ENCODE assay signal across 16 cellular contexts in the genomic region with DNA sequence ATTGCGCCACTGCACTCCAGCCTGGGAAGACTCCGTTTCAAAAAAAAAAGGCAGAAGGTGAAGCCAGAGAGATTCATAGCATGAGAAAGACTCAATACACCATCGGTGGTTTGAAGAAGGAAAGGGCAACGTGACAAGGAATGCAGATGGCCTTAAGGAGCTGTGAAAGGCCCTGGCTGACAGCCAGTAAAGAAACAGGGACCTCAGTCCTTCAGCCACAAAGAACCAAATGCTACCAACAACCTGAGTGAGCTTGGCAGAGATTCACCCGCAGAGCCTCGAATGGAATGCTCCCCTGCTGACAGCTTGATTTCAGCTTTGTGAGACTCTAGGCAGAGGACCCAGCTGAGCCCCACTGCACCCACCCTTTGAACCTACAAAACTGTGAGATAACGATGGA.
DNase-seq lines count a peak whose midpoint lies in the region; ATAC-seq and TF ChIP-seq lines count a peak whose summit lies in the region.
"Had no signal": no experiment of that assay in that cellular context is flagged by ENCODE, and none has a peak within 500 bp of the region (broad histone marks: within the 10 kb centered on the region; RNA-seq: fewer than 3 reads in every experiment).

No MANE protein-coding gene starts in this region.

- H3K9ac ChIP-seq in PC-3 (ENCODE audit: low read length) (no peak overlapping the region), endodermal cell (ENCODE audit: extremely low read depth, low read length, poor library complexity, severe bottlenecking) (no peak overlapping the region)

- H3K27me3 ChIP-seq in PC-3 (ENCODE audit: low read length) (no peaks in the 10 kb centered on the region), endodermal cell (ENCODE audit: control insufficient read depth, insufficient read depth, low read length, poor library complexity, severe bottlenecking) (no peaks in the 10 kb centered on the region), sigmoid colon (no peaks in the 10 kb centered on the region)
- H3K27me3 ChIP-seq: SJCRH30, upper lobe of right lung had no signal

- H3K4me3 Mint-ChIP-seq in endodermal cell: no peak overlapping the region
- no peak overlapping the region for H3K4me3 Mint-ChIP-seq in activated naive CD4-positive, alpha-beta T cell treated with anti-CD3 and anti-CD28 coated beads for 36 hours
- H3K4me3 Mint-ChIP-seq: CD4-positive, CD25-positive, alpha-beta regulatory T cell; naive thymus-derived CD8-positive, alpha-beta T cell had no signal

- no peaks in the 10 kb centered on the region for H3K36me3 Mint-ChIP-seq in endodermal cell (ENCODE audit: low read depth)
- no peaks in the 10 kb centered on the region for H3K36me3 Mint-ChIP-seq in activated naive CD4-positive, alpha-beta T cell treated with anti-CD3 and anti-CD28 coated beads for 36 hours (ENCODE audit: low read depth)
- H3K36me3 Mint-ChIP-seq: CD4-positive, CD25-positive, alpha-beta regulatory T cell; naive thymus-derived CD8-positive, alpha-beta T cell had no signal

- peak overlapping the region; percentile 70; the same call in 1 of the 2 replicates for H3K4me2 ChIP-seq in PC-3 (ENCODE audit: low read length)

- peaks cover 14% of the 10 kb centered on the region for H3K4me1 Mint-ChIP-seq in endodermal cell
- H3K4me1 Mint-ChIP-seq in activated naive CD4-positive, alpha-beta T cell treated with anti-CD3 and anti-CD28 coated beads for 36 hours (ENCODE audit: low read depth): peaks cover 5% of the 10 kb centered on the region

- WGBS in endodermal cell (ENCODE audit: insufficient coverage in 1 of 2, insufficient read length in 1 of 2), 2 experiments: 62 to 68% methylated on average over 6 to 7 of the region's 7 CpGs
- WGBS in sigmoid colon, 2 donors: 72 to 75% methylated on average over 7 of the region's 7 CpGs

- H3K36me3 ChIP-seq in PC-3 (ENCODE audit: low read depth, low read length) (no peaks in the 10 kb centered on the region; the same call in 1 of the 2 replicates), endodermal cell (ENCODE audit: control insufficient read depth, insufficient read depth, low read length) (no peaks in the 10 kb centered on the region), sigmoid colon (no peaks in the 10 kb centered on the region)
- H3K36me3 ChIP-seq: SJCRH30, upper lobe of right lung had no signal

- intact Hi-C loops in PC-3 (cut with micrococcal nuclease) (loop anchor here (2.0 to 5.0 kb wide), 3 partner anchors 35 to 150 kb away; no protein-coding TSS in a partner anchor), sigmoid colon (cut with DNase I) (no loop called here)
- intact Hi-C loops in activated naive CD4-positive, alpha-beta T cell treated with anti-CD3 and anti-CD28 coated beads for 36 hours (cut with micrococcal nuclease): no loop called here

- H4K20me1 ChIP-seq in PC-3 (ENCODE audit: low read length): no peaks in the 10 kb centered on the region

- no peak for TF ChIP-seq EP300 in sigmoid colon (IDR thresholded peaks at IDR 0.05)

- H3K4me3 ChIP-seq in PC-3 (ENCODE audit: low read length) (no peak overlapping the region), endodermal cell (ENCODE audit: low read length) (no peak overlapping the region), sigmoid colon (no peak overlapping the region)
- H3K4me3 ChIP-seq: SJCRH30, upper lobe of right lung had no signal

- H3K4me1 ChIP-seq in PC-3 (ENCODE audit: insufficient read depth, low read length) (peaks cover 69% of the 10 kb centered on the region), endodermal cell (ENCODE audit: control insufficient read depth, insufficient read depth, low read length) (no peaks in the 10 kb centered on the region), sigmoid colon (peaks cover 0 to 36% (median 25%) of the 10 kb centered on the region in 4 donors)
- H3K4me1 ChIP-seq: upper lobe of right lung had no signal

- no peaks in the 10 kb centered on the region for H3K9me2 ChIP-seq in PC-3 (replicated peaks; ENCODE audit: low read length)

- no TSS peak for BruUV-seq in PC-3 (replicated peaks; lab: Mats Ljungman, UMichigan)

- POLR2A ChIA-PET in PC-3 (lab: Charles Lee; ENCODE audit: unreplicated experiment): interaction anchor here (0.6 kb wide), 1 partner anchor 269 kb away, joined by 3 read pairs; no protein-coding TSS in a partner anchor

- DNase-seq in EL (peak; percentile 84), PC-3 (peak; percentile 12), endodermal cell (peak; percentile 79), sigmoid colon (no peak), HuH-7.5 (ENCODE audit: low spot score) (no peak)
- DNase-seq in activated naive CD4-positive, alpha-beta T cell treated with anti-CD3 and anti-CD28 coated beads for 36 hours: no peak
- DNase-seq: activated naive CD4-positive, alpha-beta T cell; CD4-positive, CD25-positive, alpha-beta regulatory T cell; head of caudate nucleus; kidney glomerular epithelial cell; MM.1S; naive thymus-derived CD8-positive, alpha-beta T cell; NCI-H2029; SJCRH30; upper lobe of right lung had no signal

- no peak overlapping the region for H3K27ac Mint-ChIP-seq in endodermal cell
- H3K27ac Mint-ChIP-seq in activated naive CD4-positive, alpha-beta T cell treated with anti-CD3 and anti-CD28 coated beads for 36 hours: no peak overlapping the region
- H3K27ac Mint-ChIP-seq: CD4-positive, CD25-positive, alpha-beta regulatory T cell had no signal

- peaks cover 18% of the 10 kb centered on the region for H3F3A ChIP-seq in PC-3 (ENCODE audit: low read length, unreplicated experiment)

- TF ChIP-seq POLR2A in sigmoid colon (IDR thresholded peaks at IDR 0.05): no peak

- no peaks in the 10 kb centered on the region for H3K79me2 ChIP-seq in PC-3 (ENCODE audit: low read length)

- no peak overlapping the region for H2AFZ ChIP-seq in PC-3 (ENCODE audit: low read length)

- TF ChIP-seq CTCF in PC-3 (conservative IDR thresholded peaks at IDR 0.05; ENCODE audit: low read depth, low read length) (no peak), endodermal cell (conservative IDR thresholded peaks at IDR 0.05) (no peak), sigmoid colon (IDR thresholded peaks at IDR 0.05) (no peak)

- no peaks in the 10 kb centered on the region for H3K27me3 Mint-ChIP-seq in endodermal cell (ENCODE audit: insufficient read depth)
- H3K27me3 Mint-ChIP-seq in activated naive CD4-positive, alpha-beta T cell treated with anti-CD3 and anti-CD28 coated beads for 36 hours (ENCODE audit: low read depth): peaks cover 3% of the 10 kb centered on the region

- H3K9me3 ChIP-seq in PC-3 (ENCODE audit: low read length) (peaks cover 5% of the 10 kb centered on the region; the same call in 1 of the 2 replicates), endodermal cell (ENCODE audit: control insufficient read depth, low read length) (peaks cover 14% of the 10 kb centered on the region), sigmoid colon (no peaks in the 10 kb centered on the region)
- H3K9me3 ChIP-seq: SJCRH30, upper lobe of right lung had no signal

- H3K27ac ChIP-seq in PC-3 (ENCODE audit: low read length): 0 out of 2 replicates have a peak overlapping the region, but pooled peaks have one; percentile 50
- H3K27ac ChIP-seq in endodermal cell (ENCODE audit: low read depth, low read length): no peak overlapping the region
- H3K27ac ChIP-seq in sigmoid colon: peak overlapping the region; percentile 88 to 92 (median 90)
- H3K27ac ChIP-seq: SJCRH30, upper lobe of right lung had no signal

- ATAC-seq in PC-3: no peak
- ATAC-seq in GM19035 (IDR thresholded peaks at IDR 0.05; ENCODE audit: unreplicated experiment): no peak
- ATAC-seq: naive thymus-derived CD8-positive, alpha-beta T cell; upper lobe of right lung had no signal

- H3K9me3 Mint-ChIP-seq in endodermal cell: peaks cover 9% of the 10 kb centered on the region
- H3K9me3 Mint-ChIP-seq in activated naive CD4-positive, alpha-beta T cell treated with anti-CD3 and anti-CD28 coated beads for 36 hours: no peaks in the 10 kb centered on the region

- CTCF ChIA-PET in PC-3 (lab: Charles Lee): no interaction called here
- CTCF ChIA-PET in activated naive CD4-positive, alpha-beta T cell treated with anti-CD3 and anti-CD28 coated beads for 36 hours (lab: Charles Lee): no interaction called here

Comparison
In these comparisons a context has a peak if more than half of its experiments do, and no peak if none do; other contexts are left out.
1. DNase-seq: peak in EL (single experiment), PC-3 (single experiment) and endodermal cell (single experiment); none in sigmoid colon (single experiment), activated naive CD4-positive, alpha-beta T cell treated with anti-CD3 and anti-CD28 coated beads for 36 hours (single experiment) and HuH-7.5 (single experiment).